9 cellular contexts compared by ENCODE assay signal in the genomic region with DNA sequence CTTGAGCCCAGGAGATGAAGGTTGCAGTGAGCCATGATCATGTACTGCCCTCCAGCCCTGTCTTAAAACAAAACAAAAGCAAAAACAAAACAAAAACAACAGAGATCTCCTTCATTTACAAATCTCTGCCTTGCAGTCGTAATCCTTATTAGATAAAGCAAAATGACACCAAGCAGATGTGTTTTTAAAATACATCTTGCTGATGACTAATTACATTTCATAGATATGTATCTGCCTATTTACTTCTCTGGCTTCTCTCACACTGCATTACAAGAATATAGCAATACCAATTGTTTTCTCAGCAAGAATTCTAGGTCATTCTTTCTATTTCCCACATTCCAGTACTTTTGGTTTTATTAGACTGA. TPM values are rescaled to one million over a fixed set of nuclear protein-coding genes. Genes with fewer than 3 reads are reported as not detected.
DNase-seq lines count a peak whose midpoint lies in the region; ATAC-seq, FAIRE-seq and TF ChIP-seq lines count a peak whose summit lies in the region.
"Had no signal": no experiment of that assay in that cellular context is flagged by ENCODE, and none has a peak within 500 bp of the region (broad histone marks: within the 10 kb centered on the region; RNA-seq: fewer than 3 reads in every experiment).

No MANE protein-coding gene starts in this region.

- TF ChIP-seq POLR2A in suprapubic skin (IDR thresholded peaks at IDR 0.05): no peak

- intact Hi-C loops in kidney (cut with DNase I): no loop called here

- WGBS in suprapubic skin: 29% methylated on average over 1 of the region's 1 CpG

- H3K36me3 ChIP-seq in adipocyte (ENCODE audit: control insufficient read depth, insufficient read depth, low read length, severe bottlenecking): no peaks in the 10 kb centered on the region
- no peaks in the 10 kb centered on the region for H3K36me3 ChIP-seq in kidney (ENCODE audit: control insufficient read depth in 1 of 2, insufficient read depth in 2 of 2, low read length in 2 of 2)
- H3K36me3 ChIP-seq in suprapubic skin: no peaks in the 10 kb centered on the region

- peak overlapping the region; percentile 79 for H3K4me3 ChIP-seq in adipocyte (ENCODE audit: low read length)
- peak overlapping the region; percentile 19 to 27 for H3K4me3 ChIP-seq in kidney (ENCODE audit: low read length in 2 of 2)
- peak overlapping the region; percentile 24 for H3K4me3 ChIP-seq in suprapubic skin

- H3K27me3 ChIP-seq in adipocyte (replicated peaks; ENCODE audit: control insufficient read depth, insufficient read depth, low read length): no peaks in the 10 kb centered on the region
- H3K27me3 ChIP-seq in suprapubic skin: no peaks in the 10 kb centered on the region

- no peak for FAIRE-seq in kidney (lab: Jason Lieb, UNC)

- TF ChIP-seq CTCF in kidney (IDR thresholded peaks at IDR 0.05; ENCODE audit: borderline replicate concordance, extremely low read depth, insufficient read depth) (no peak), suprapubic skin (IDR thresholded peaks at IDR 0.05) (no peak)

- H3K27ac ChIP-seq in kidney (ENCODE audit: low read depth in 2 of 2, low read length in 2 of 2) (peak overlapping the region; percentile 75 to 85), suprapubic skin (peak overlapping the region; percentile 92)

- H3K9ac ChIP-seq in adipocyte (ENCODE audit: low read length): peak overlapping the region; percentile 81
- H3K9ac ChIP-seq in kidney (ENCODE audit: low read length in 2 of 2): peak overlapping the region in 1 of 2 donors; percentile 71

- no peak for DNase-seq in activated CD4-positive, CD25-positive, alpha-beta regulatory T cell (lab: John Stamatoyannopoulos, UW)
- DNase-seq in adipocyte (ENCODE audit: low read depth) (peak; percentile 62), kidney (no peak), suprapubic skin (ENCODE audit: low spot score in 2 of 2) (no peak), GM19238 (ENCODE audit: insufficient read length, low spot score) (no peak), D341Med (ENCODE audit: low spot score) (no peak)
- DNase-seq: stimulated activated CD4-positive, alpha-beta T cell treated with anti-CD3 and anti-CD28 coated beads, Interleukin-12 subunit alpha, Interleukin-12 subunit beta, amount 100 ng/mL, for 4 hours had no signal

- TF ChIP-seq EP300 in suprapubic skin (IDR thresholded peaks at IDR 0.05): no peak

- peak; percentile 26 to 41 for ATAC-seq in activated CD4-positive, CD25-positive, alpha-beta regulatory T cell treated with anti-CD3 and anti-CD28 coated beads, Interleukin-2, amount 50 U/mL, for 24 hours
- no peak for ATAC-seq in GM19452 (IDR thresholded peaks at IDR 0.05; ENCODE audit: unreplicated experiment)

- H3K9me3 ChIP-seq in adipocyte (ENCODE audit: control insufficient read depth, low read length): no peaks in the 10 kb centered on the region
- H3K9me3 ChIP-seq in kidney (ENCODE audit: control insufficient read depth in 1 of 2, low read length in 2 of 2): no peaks in the 10 kb centered on the region
- H3K9me3 ChIP-seq in suprapubic skin: no peaks in the 10 kb centered on the region

- H3K4me1 ChIP-seq in adipocyte (ENCODE audit: control insufficient read depth, insufficient read depth, low read length): peaks cover 80% of the 10 kb centered on the region
- H3K4me1 ChIP-seq in kidney (ENCODE audit: control insufficient read depth in 1 of 2, insufficient read depth in 1 of 2, low read depth in 1 of 2, low read length in 2 of 2): peaks cover 54 to 63% of the 10 kb centered on the region in 2 donors
- peaks cover 94% of the 10 kb centered on the region for H3K4me1 ChIP-seq in suprapubic skin

RNA-seq across cellular contexts. Expression of gene NFE2L2, which starts 22.8 kb away (rescaled TPM):
- 149 TPM for total RNA-seq in kidney
- polyA plus RNA-seq in kidney (ENCODE audit: insufficient read depth, low read depth, low replicate concordance): 105 TPM
- 100 to 1,000 TPM; 130 to 180 (median 160) TPM for total RNA-seq in suprapubic skin

RNA-seq across cellular contexts. Expression of gene HNRNPA3, which starts 29.2 kb away (rescaled TPM):
- total RNA-seq in kidney (173 TPM), suprapubic skin (10 to 100 TPM; 37.8 to 99.9 (median 43.8) TPM)
- polyA plus RNA-seq in kidney (ENCODE audit: insufficient read depth, low read depth, low replicate concordance): 156 TPM

Comparison
In these comparisons a context has a peak if more than half of its experiments do, and no peak if none do; other contexts are left out.
1. H3K4me3 ChIP-seq: peak in every context shown above with its lines; median percentile 79 in adipocyte; 24 in suprapubic skin; 23 in kidney.